ENCODE assay signal across 10 cellular contexts in genomic region chr6:45668705-45669104, GRCh38.
"Had no signal": no experiment of that assay in that cellular context is flagged by ENCODE, and none has a peak within 500 bp of the region (broad histone marks: within the 10 kb centered on the region; RNA-seq: fewer than 3 reads in every experiment).

No MANE protein-coding gene starts in this region.

- ATAC-seq: effector memory CD8-positive, alpha-beta T cell; gastrocnemius medialis; left lobe of liver; natural killer cell; stimulated activated naive B cell treated with anti-CD40 and anti-IgM and Interleukin-4, amounts not matched to agents 10 μg/mL and 1 μg/mL and 100 μg/mL, for 72 hours had no signal

- DNase-seq: effector memory CD8-positive, alpha-beta T cell; foreskin fibroblast; gastrocnemius medialis; kidney; natural killer cell; sigmoid colon; stimulated activated CD4-positive, alpha-beta T cell treated with anti-CD3 and anti-CD28 coated beads, Interleukin-2, amount 100 ng/mL, for 48 hours; stimulated activated naive B cell treated with anti-CD40 and anti-IgM and Interleukin-4, amounts not matched to agents 10 μg/mL and 1 μg/mL and 100 μg/mL, for 72 hours; upper lobe of left lung had no signal
